6 cellular contexts compared by ENCODE assay signal in the genomic region with DNA sequence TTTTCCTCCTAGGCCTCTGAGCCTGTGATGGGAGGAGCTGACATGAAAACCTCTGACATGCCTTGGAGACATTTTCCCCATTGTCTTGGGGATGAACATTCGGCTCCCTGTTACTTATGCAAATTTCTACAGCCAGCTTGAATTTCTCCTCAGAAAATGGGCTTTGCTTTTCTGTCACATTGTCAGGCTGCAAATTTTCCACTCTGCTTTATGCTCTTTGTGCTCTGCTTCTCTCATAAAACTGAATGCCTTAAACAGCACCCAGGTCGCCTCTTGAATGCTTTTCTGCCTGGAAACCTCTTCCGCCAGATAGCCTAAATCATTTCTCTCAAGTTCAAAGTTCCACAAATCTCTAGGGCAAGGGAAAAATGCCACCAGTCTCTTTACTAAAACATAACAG.
"Had no signal": no experiment of that assay in that cellular context is flagged by ENCODE, and none has a peak within 500 bp of the region (broad histone marks: within the 10 kb centered on the region; RNA-seq: fewer than 3 reads in every experiment).

No MANE protein-coding gene starts in this region.

- H3K27ac ChIP-seq: HL-60 had no signal

- ATAC-seq: HepG2 had no signal

- DNase-seq: IMR-90, KBM-7, KG1 had no signal

- FAIRE-seq: HepG2, HTR-8/SVneo had no signal
